Comparison of ENCODE assay signal across 8 cellular contexts in the genomic region with DNA sequence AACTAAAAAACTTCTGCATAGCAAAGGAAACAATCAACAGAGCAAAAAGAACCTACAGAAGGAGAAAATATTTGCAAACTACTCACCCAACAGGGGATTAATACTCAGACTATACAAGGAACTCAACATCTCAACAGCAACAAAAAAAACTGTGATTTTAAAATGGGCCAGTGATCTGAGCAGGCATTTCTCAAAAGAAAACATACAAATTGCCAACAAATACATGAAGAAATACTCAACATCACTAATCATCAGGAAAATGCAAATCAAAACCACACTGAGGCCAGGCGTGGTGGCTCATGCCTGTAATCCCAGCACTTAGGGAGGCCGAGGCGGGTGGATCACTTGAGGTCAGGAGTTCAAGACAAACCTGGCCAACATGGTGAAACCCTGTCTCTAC. TPM values are rescaled to one million over a fixed set of nuclear protein-coding genes. Genes with fewer than 3 reads are reported as not detected.
DNase-seq lines count a peak whose midpoint lies in the region; ATAC-seq and TF ChIP-seq lines count a peak whose summit lies in the region.
"Not testable (repeated sequence)": the region's sequence is repeated elsewhere in the genome, so short reads cannot be mapped to it uniquely, and the experiment has no call there.

No MANE protein-coding gene starts in this region.

- not testable (repeated sequence) for H3K4me1 Mint-ChIP-seq in activated T-cell treated with anti-CD3 and anti-CD28 coated beads, Interleukin-2, amount 50 U/mL, for 72 hours (ENCODE audit: low read depth)

- not testable (repeated sequence) for H3K36me3 Mint-ChIP-seq in activated T-cell treated with anti-CD3 and anti-CD28 coated beads, Interleukin-2, amount 50 U/mL, for 72 hours (ENCODE audit: insufficient read depth in 2 of 2)

- not testable (repeated sequence) for TF ChIP-seq CTCF in AG10803 (conservative IDR thresholded peaks at IDR 0.05; ENCODE audit: low read length); brain microvascular endothelial cell (IDR thresholded peaks at IDR 0.05; ENCODE audit: low read depth, low read length, missing control alignments)

- not testable (repeated sequence) for H3K27ac ChIP-seq in brain microvascular endothelial cell

- not testable (repeated sequence) for H3K4me3 ChIP-seq in AG10803 (ENCODE audit: low read length); brain microvascular endothelial cell (ENCODE audit: low read depth, low read length)

- ATAC-seq in activated T-cell treated with anti-CD3 and anti-CD28 coated beads, Interleukin-2, amount 50 U/mL, for 72 hours (replicated peaks in 1 of 2): not testable (repeated sequence)

- not testable (repeated sequence) for H3K27me3 Mint-ChIP-seq in activated T-cell treated with anti-CD3 and anti-CD28 coated beads, Interleukin-2, amount 50 U/mL, for 72 hours (ENCODE audit: low read depth)

- not testable (repeated sequence) for H3K27me3 ChIP-seq in brain microvascular endothelial cell (replicated peaks)

- H3K27ac Mint-ChIP-seq in activated T-cell treated with anti-CD3 and anti-CD28 coated beads, Interleukin-2, amount 50 U/mL, for 72 hours: peak overlapping the region; percentile 50

- DNase-seq in AG10803 (ENCODE audit: low read depth): peak; percentile 10
- peak; percentile 1 for DNase-seq in EH (ENCODE audit: low read depth)
- not testable (repeated sequence) for DNase-seq in activated T-cell treated with anti-CD3 and anti-CD28 coated beads, Interleukin-2, amount 50 U/mL, for 72 hours
- peak; percentile 56 for DNase-seq in astrocyte of the hippocampus (ENCODE audit: low read depth, low spot score)
- peak; percentile 25 for DNase-seq in brain microvascular endothelial cell
- peak; percentile 0 for DNase-seq in fibroblast of gingiva (ENCODE audit: low read depth)
- DNase-seq in renal cortical epithelial cell (ENCODE audit: low read depth): peak; percentile 0
- DNase-seq in stromal cell of bone marrow (ENCODE audit: low read depth): peak; percentile 6

- H3K4me3 Mint-ChIP-seq in activated T-cell treated with anti-CD3 and anti-CD28 coated beads, Interleukin-2, amount 50 U/mL, for 72 hours: not testable (repeated sequence)

- in situ Hi-C loops in brain microvascular endothelial cell (cut with HindIII; ENCODE audit: low pct_ligation_motif_present, low sequenced_read_pairs): not testable (repeated sequence)

- H3K9me3 Mint-ChIP-seq in activated T-cell treated with anti-CD3 and anti-CD28 coated beads, Interleukin-2, amount 50 U/mL, for 72 hours: not testable (repeated sequence)

- not testable (repeated sequence) for H3K36me3 ChIP-seq in brain microvascular endothelial cell (replicated peaks)

RNA-seq across cellular contexts. Expression of gene MORC4, which starts 57.7 kb away (rescaled TPM):
- total RNA-seq in activated T-cell treated with anti-CD3 and anti-CD28 coated beads, Interleukin-2, amount 50 U/mL, for 72 hours: 10 to 100 TPM; 10.5 to 14.7 TPM
- total RNA-seq in renal cortical epithelial cell: 41.4 and 41.5 TPM in 2 replicates
